ENCODE assay signal across 1 cellular context in the genomic region with DNA sequence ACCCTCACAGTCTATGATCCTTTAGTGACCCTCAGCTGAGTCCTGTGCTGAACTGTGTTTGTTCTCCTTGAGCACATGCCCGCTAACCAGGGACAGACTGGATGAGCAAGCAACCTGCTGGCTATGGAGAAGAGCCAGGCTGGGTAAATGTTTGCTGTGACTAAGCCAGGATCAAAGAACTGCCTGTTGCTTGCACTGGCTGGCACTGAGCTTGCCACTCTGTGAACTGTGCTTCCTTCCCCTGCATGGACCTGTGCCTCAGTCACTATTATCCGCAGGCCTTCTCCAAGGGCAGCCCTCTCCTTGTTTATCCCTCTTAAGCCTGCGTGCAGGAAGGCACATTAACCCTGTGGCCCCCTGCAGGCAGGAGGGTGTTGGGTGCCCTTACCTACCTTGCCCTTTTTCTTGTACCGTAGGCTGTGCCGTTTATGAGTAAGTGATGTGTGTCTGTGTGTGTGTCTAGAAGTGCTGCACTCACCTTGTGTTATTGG.
TF ChIP-seq lines count a peak whose summit lies in the region.

No MANE protein-coding gene starts in this region.

TF ChIP-seq in GM23338, 12 proteins besides CTCF, POLR2A, EP300 and RAD21 (continued from another document):
- TF ChIP-seq, protein P1, sequence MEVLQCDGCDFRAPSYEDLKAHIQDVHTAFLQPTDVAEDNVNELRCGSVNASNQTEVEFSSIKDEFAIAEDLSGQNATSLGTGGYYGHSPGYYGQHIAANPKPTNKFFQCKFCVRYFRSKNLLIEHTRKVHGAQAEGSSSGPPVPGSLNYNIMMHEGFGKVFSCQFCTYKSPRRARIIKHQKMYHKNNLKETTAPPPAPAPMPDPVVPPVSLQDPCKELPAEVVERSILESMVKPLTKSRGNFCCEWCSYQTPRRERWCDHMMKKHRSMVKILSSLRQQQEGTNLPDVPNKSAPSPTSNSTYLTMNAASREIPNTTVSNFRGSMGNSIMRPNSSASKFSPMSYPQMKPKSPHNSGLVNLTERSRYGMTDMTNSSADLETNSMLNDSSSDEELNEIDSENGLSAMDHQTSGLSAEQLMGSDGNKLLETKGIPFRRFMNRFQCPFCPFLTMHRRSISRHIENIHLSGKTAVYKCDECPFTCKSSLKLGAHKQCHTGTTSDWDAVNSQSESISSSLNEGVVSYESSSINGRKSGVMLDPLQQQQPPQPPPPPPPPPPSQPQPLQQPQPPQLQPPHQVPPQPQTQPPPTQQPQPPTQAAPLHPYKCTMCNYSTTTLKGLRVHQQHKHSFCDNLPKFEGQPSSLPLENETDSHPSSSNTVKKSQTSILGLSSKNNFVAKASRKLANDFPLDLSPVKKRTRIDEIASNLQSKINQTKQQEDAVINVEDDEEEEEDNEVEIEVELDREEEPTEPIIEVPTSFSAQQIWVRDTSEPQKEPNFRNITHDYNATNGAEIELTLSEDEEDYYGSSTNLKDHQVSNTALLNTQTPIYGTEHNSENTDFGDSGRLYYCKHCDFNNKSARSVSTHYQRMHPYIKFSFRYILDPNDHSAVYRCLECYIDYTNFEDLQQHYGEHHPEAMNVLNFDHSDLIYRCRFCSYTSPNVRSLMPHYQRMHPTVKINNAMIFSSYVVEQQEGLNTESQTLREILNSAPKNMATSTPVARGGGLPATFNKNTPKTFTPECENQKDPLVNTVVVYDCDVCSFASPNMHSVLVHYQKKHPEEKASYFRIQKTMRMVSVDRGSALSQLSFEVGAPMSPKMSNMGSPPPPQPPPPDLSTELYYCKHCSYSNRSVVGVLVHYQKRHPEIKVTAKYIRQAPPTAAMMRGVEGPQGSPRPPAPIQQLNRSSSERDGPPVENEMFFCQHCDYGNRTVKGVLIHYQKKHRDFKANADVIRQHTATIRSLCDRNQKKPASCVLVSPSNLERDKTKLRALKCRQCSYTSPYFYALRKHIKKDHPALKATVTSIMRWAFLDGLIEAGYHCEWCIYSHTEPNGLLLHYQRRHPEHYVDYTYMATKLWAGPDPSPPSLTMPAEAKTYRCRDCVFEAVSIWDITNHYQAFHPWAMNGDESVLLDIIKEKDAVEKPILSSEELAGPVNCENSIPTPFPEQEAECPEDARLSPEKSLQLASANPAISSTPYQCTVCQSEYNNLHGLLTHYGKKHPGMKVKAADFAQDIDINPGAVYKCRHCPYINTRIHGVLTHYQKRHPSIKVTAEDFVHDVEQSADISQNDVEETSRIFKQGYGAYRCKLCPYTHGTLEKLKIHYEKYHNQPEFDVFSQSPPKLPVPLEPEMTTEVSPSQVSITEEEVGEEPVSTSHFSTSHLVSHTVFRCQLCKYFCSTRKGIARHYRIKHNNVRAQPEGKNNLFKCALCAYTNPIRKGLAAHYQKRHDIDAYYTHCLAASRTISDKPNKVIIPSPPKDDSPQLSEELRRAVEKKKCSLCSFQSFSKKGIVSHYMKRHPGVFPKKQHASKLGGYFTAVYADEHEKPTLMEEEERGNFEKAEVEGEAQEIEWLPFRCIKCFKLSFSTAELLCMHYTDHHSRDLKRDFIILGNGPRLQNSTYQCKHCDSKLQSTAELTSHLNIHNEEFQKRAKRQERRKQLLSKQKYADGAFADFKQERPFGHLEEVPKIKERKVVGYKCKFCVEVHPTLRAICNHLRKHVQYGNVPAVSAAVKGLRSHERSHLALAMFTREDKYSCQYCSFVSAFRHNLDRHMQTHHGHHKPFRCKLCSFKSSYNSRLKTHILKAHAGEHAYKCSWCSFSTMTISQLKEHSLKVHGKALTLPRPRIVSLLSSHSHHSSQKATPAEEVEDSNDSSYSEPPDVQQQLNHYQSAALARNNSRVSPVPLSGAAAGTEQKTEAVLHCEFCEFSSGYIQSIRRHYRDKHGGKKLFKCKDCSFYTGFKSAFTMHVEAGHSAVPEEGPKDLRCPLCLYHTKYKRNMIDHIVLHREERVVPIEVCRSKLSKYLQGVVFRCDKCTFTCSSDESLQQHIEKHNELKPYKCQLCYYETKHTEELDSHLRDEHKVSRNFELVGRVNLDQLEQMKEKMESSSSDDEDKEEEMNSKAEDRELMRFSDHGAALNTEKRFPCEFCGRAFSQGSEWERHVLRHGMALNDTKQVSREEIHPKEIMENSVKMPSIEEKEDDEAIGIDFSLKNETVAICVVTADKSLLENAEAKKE (CRISPR knock-in tag; IDR thresholded peaks at IDR 0.05): no peak
- TF ChIP-seq, protein P2, sequence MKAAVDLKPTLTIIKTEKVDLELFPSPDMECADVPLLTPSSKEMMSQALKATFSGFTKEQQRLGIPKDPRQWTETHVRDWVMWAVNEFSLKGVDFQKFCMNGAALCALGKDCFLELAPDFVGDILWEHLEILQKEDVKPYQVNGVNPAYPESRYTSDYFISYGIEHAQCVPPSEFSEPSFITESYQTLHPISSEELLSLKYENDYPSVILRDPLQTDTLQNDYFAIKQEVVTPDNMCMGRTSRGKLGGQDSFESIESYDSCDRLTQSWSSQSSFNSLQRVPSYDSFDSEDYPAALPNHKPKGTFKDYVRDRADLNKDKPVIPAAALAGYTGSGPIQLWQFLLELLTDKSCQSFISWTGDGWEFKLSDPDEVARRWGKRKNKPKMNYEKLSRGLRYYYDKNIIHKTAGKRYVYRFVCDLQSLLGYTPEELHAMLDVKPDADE (IDR thresholded peaks at IDR 0.05): no peak
- TF ChIP-seq, protein P3, sequence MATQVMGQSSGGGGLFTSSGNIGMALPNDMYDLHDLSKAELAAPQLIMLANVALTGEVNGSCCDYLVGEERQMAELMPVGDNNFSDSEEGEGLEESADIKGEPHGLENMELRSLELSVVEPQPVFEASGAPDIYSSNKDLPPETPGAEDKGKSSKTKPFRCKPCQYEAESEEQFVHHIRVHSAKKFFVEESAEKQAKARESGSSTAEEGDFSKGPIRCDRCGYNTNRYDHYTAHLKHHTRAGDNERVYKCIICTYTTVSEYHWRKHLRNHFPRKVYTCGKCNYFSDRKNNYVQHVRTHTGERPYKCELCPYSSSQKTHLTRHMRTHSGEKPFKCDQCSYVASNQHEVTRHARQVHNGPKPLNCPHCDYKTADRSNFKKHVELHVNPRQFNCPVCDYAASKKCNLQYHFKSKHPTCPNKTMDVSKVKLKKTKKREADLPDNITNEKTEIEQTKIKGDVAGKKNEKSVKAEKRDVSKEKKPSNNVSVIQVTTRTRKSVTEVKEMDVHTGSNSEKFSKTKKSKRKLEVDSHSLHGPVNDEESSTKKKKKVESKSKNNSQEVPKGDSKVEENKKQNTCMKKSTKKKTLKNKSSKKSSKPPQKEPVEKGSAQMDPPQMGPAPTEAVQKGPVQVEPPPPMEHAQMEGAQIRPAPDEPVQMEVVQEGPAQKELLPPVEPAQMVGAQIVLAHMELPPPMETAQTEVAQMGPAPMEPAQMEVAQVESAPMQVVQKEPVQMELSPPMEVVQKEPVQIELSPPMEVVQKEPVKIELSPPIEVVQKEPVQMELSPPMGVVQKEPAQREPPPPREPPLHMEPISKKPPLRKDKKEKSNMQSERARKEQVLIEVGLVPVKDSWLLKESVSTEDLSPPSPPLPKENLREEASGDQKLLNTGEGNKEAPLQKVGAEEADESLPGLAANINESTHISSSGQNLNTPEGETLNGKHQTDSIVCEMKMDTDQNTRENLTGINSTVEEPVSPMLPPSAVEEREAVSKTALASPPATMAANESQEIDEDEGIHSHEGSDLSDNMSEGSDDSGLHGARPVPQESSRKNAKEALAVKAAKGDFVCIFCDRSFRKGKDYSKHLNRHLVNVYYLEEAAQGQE (IDR thresholded peaks at IDR 0.05; ENCODE audit: unreplicated experiment): no peak
